30 cellular contexts compared by ENCODE assay signal in the genomic region with DNA sequence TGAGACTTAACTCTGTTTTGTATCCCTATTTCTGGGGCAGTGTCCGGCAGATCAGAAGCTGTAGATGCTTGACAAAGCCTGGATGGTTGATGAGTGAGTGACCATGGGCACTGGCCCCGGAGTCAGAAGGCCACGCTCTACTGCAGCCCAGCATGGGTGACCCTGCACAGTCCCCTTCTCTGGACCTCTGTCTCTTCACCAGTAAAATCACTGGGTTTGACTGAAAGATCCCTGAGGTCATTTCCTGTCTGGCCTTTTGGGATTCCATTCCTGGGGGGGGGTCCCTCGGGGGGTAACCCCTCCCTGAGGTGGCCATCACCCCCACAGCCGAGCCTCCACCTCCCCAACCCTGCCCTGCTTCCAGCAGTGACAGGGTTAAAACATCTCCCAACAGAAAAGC.
"Had no signal": no experiment of that assay in that cellular context is flagged by ENCODE, and none has a peak within 500 bp of the region (broad histone marks: within the 10 kb centered on the region; RNA-seq: fewer than 3 reads in every experiment).

No MANE protein-coding gene starts in this region.

- H3K9me3 Mint-ChIP-seq: activated CD8-positive, alpha-beta T cell treated with anti-CD3 and anti-CD28 coated beads for 36 hours; activated T-cell treated with anti-CD3 and anti-CD28 coated beads, Interleukin-2, amount 50 U/mL, for 4 hours; activated T-helper 17 cell treated with anti-CD3 and anti-CD28 coated beads, Interleukin-2, amount 50 U/mL, for 72 hours; T-helper 2 cell treated with Interferon-gamma antibody and Interleukin-4, amounts not matched to agents 5 μg/mL and 100 μg/mL, for 36 hours had no signal

- ATAC-seq: activated CD8-positive, alpha-beta T cell treated with anti-CD3 and anti-CD28 coated beads for 36 hours; activated T-cell treated with anti-CD3 and anti-CD28 coated beads, Interleukin-2, amount 50 U/mL, for 4 hours; activated T-helper 17 cell treated with anti-CD3 and anti-CD28 coated beads, Interleukin-2, amount 50 U/mL, for 72 hours; body of pancreas; gastrocnemius medialis; T-helper 17 cell had no signal

- H3K27me3 ChIP-seq: body of pancreas, gastrocnemius medialis had no signal

- H3K9me3 ChIP-seq: body of pancreas, gastrocnemius medialis had no signal

- FAIRE-seq: colon, endometrium, endothelial cell of umbilical vein had no signal

- H3K27ac ChIP-seq: body of pancreas, epithelial cell of prostate, gastrocnemius medialis had no signal

- H3K27ac Mint-ChIP-seq: activated CD8-positive, alpha-beta T cell treated with anti-CD3 and anti-CD28 coated beads for 36 hours; activated naive CD8-positive, alpha-beta T cell; activated T-helper 17 cell treated with anti-CD3 and anti-CD28 coated beads, Interleukin-2, amount 50 U/mL, for 72 hours; T-helper 17 cell; T-helper 2 cell treated with Interferon-gamma antibody and Interleukin-4, amounts not matched to agents 5 μg/mL and 100 μg/mL, for 36 hours had no signal

- H3K4me1 ChIP-seq: body of pancreas had no signal

- H3K4me3 ChIP-seq: body of pancreas, gastrocnemius medialis had no signal

- H3K27me3 Mint-ChIP-seq: activated T-helper 17 cell treated with anti-CD3 and anti-CD28 coated beads, Interleukin-2, amount 50 U/mL, for 72 hours had no signal

- H3K4me3 Mint-ChIP-seq: activated CD8-positive, alpha-beta T cell treated with anti-CD3 and anti-CD28 coated beads for 36 hours; activated naive CD8-positive, alpha-beta T cell; activated T-cell treated with anti-CD3 and anti-CD28 coated beads, Interleukin-2, amount 50 U/mL, for 4 hours; activated T-helper 17 cell treated with anti-CD3 and anti-CD28 coated beads, Interleukin-2, amount 50 U/mL, for 72 hours; T-helper 17 cell; T-helper 2 cell treated with Interferon-gamma antibody and Interleukin-4, amounts not matched to agents 5 μg/mL and 100 μg/mL, for 36 hours had no signal

- H3K4me1 Mint-ChIP-seq: activated T-helper 17 cell treated with anti-CD3 and anti-CD28 coated beads, Interleukin-2, amount 50 U/mL, for 72 hours; T-helper 17 cell had no signal

- DNase-seq: activated CD4-positive, alpha-beta T cell treated with anti-CD3 and anti-CD28 coated beads for 4 hours; activated CD4-positive, alpha-beta T cell treated with anti-CD3 and anti-CD28 coated beads, Interleukin-2, amount 50 U/mL, for 1 hour; activated CD4-positive, alpha-beta T cell treated with anti-CD3 and anti-CD28 coated beads, Interleukin-2, amount 50 U/mL, for 48 hours; activated CD4-positive, CD25-positive, alpha-beta regulatory T cell; activated CD4-positive, CD25-positive, alpha-beta regulatory T cell treated with anti-CD3 and anti-CD28 coated beads, Interleukin-2, amount 50 U/mL, for 72 hours; activated CD8-positive, alpha-beta memory T cell treated with anti-CD3 and anti-CD28 coated beads for 24 hours; activated CD8-positive, alpha-beta T cell treated with anti-CD3 and anti-CD28 coated beads for 36 hours; activated effector memory CD4-positive, alpha-beta T cell treated with Interleukin-2 at 50 U/mL for 16 hours; activated gamma-delta T cell treated with Interleukin-2 at 50 U/mL for 16 hours; activated naive CD4-positive, alpha-beta T cell treated with anti-CD3 and anti-CD28 coated beads, Interleukin-2, amount 50 U/mL, for 16 hours; activated naive CD4-positive, alpha-beta T cell treated with Interleukin-2 at 50 U/mL for 16 hours; activated T-cell treated with anti-CD3 and anti-CD28 coated beads, Interleukin-2, amount 50 U/mL, for 4 hours; amniotic stem cell; anterior cingulate cortex; body of pancreas; caudate nucleus; cortex of kidney; effector CD8-positive, alpha-beta T cell; foreskin fibroblast; gastrocnemius medialis; T-helper 1 cell; T-helper 17 cell; T1000 had no signal

- H3K36me3 ChIP-seq: gastrocnemius medialis had no signal

- H3K36me3 Mint-ChIP-seq: activated naive CD8-positive, alpha-beta T cell had no signal
